In the genomic region with DNA sequence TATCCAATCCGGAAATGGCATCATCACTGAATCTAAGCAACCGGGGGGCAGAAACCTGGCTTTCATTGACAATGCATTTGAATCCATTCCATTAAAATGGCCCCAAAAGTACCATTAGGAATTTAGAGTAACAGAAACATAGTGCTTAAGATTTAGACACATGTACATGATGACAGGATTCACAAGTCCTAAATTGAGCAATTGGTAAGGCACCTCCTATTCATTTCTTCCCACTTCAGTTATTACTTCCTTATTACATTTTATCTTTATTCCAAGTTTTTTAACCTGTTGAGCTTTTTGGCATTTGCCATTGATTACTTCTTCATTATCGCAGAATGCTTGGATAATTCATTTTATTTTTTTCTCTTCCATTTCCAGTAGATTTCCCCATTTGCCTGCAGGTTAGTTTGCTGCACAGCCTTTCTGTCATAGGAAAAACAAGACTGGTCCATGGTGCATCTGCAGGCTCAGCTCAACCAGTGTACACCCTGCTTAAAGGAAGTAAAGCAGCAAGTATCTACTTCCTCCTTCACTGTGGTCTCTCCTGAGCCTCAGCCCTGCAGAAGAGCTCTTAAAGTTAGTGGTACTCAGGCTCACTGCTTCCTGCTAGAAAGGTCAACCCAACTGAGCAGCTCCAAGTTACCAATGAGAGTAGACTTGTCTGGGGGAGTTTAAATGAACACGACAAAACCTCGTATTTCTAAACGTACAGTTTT, we compare ENCODE assay signal across 1 cellular context.
TF ChIP-seq lines count a peak whose summit lies in the region.

No MANE protein-coding gene starts in this region.

TF ChIP-seq in IMR-90, 13 proteins besides CTCF, POLR2A, EP300 and RAD21:
- TF ChIP-seq, protein P1, sequence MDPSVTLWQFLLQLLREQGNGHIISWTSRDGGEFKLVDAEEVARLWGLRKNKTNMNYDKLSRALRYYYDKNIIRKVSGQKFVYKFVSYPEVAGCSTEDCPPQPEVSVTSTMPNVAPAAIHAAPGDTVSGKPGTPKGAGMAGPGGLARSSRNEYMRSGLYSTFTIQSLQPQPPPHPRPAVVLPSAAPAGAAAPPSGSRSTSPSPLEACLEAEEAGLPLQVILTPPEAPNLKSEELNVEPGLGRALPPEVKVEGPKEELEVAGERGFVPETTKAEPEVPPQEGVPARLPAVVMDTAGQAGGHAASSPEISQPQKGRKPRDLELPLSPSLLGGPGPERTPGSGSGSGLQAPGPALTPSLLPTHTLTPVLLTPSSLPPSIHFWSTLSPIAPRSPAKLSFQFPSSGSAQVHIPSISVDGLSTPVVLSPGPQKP (IDR thresholded peaks at IDR 0.05; ENCODE audit: borderline replicate concordance, low read depth, low read length) = no peak
- TF ChIP-seq MAZ (IDR thresholded peaks at IDR 0.05; ENCODE audit: borderline replicate concordance, low read depth, low read length) = no peak
- no peak for TF ChIP-seq BHLHE40 (IDR thresholded peaks at IDR 0.05; ENCODE audit: low read depth, low read length)
- TF ChIP-seq FOS (IDR thresholded peaks at IDR 0.05; ENCODE audit: low read depth, low read length) = no peak
